34 cellular contexts compared by ENCODE assay signal in the genomic region with DNA sequence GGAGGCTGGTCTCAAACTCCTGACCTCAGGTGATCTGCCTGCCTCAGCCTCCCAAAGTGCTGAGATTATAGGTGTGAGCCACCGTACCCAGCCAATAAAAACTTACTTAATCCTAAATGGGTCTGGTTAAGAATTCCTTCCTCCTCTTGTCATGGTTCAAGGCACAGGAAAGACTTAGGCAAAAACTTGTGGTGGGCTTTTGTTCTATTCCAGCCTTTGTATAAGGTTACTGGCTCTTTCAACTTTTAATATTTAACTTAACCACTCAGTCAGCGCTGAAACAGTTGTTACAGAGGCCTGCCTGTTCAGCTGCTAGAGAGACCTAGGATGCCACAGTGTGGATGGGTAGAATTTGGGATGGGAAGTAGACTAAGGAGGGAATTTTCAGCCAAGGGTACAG.
"Had no signal": no experiment of that assay in that cellular context is flagged by ENCODE, and none has a peak within 500 bp of the region (broad histone marks: within the 10 kb centered on the region; RNA-seq: fewer than 3 reads in every experiment).

No MANE protein-coding gene starts in this region.

- H3K4me3 Mint-ChIP-seq: activated CD4-positive, alpha-beta T cell treated with anti-CD3 and anti-CD28 coated beads, Interleukin-2, amount 10 ng/mL, durations not matched to agents 24 days and 14 days; activated CD8-positive, alpha-beta T cell treated with anti-CD3 and anti-CD28 coated beads for 36 hours; activated naive CD4-positive, alpha-beta T cell treated with anti-CD3 and anti-CD28 coated beads for 36 hours; activated naive CD8-positive, alpha-beta T cell treated with anti-CD3 and anti-CD28 coated beads for 36 hours; activated T-cell treated with anti-CD3 and anti-CD28 coated beads, Interleukin-2, amount 50 U/mL, for 4 hours; activated T-helper 1 cell treated with anti-CD3 and anti-CD28 coated beads, Interleukin-12 subunit alpha, Interleukin-12 subunit beta, Interleukin-2, Interleukin-4 antibody, amounts not matched to agents 30 ng/mL and 10 ng/mL and 1 ng/mL, durations not matched to agents 14 hours and 24 hours and 36 hours; T-cell had no signal

- H3K9me3 ChIP-seq: Peyer's patch had no signal

- H3K9ac ChIP-seq: KMS-11 had no signal

- DNase-seq: activated CD4-positive, alpha-beta T cell treated with anti-CD3 and anti-CD28 coated beads for 1 hour; activated CD4-positive, alpha-beta T cell treated with anti-CD3 and anti-CD28 coated beads, Interleukin-2, amount 10 ng/mL, durations not matched to agents 24 days and 14 days; activated CD4-positive, alpha-beta T cell treated with anti-CD3 and anti-CD28 coated beads, Interleukin-2, amount 50 U/mL, for 4 hours; activated CD4-positive, CD25-positive, alpha-beta regulatory T cell; activated CD8-positive, alpha-beta T cell treated with anti-CD3 and anti-CD28 coated beads for 36 hours; activated gamma-delta T cell treated with Interleukin-2 at 50 U/mL for 16 hours; activated naive CD4-positive, alpha-beta T cell treated with anti-CD3 and anti-CD28 coated beads for 36 hours; activated naive CD8-positive, alpha-beta T cell treated with anti-CD3 and anti-CD28 coated beads for 36 hours; activated T-cell treated with anti-CD3 and anti-CD28 coated beads, Interleukin-2, amount 50 U/mL, for 4 hours; amniotic stem cell; aorta; brain microvascular endothelial cell; central memory CD4-positive, alpha-beta T cell; MM.1S; MV-4-11; NCI-H1092; NCI-H1436 treated with DMSO at 0.1 percent for 48 hours; NCI-H1694 treated with DMSO at 0.1 percent for 48 hours; NCI-H2029; NCI-H345; NCI-H524 treated with DMSO at 0.1 percent for 48 hours; NK-92 treated with Interleukin-12 subunit alpha and Interleukin-12 subunit beta, amount 100 ng/mL, for 24 hours; PC-3; Peyer's patch; SIG-M5; T-cell; T-helper 2 cell; T-helper 9 cell; WERI-Rb-1 had no signal

- H3K9me3 Mint-ChIP-seq: activated CD4-positive, alpha-beta T cell treated with anti-CD3 and anti-CD28 coated beads, Interleukin-2, amount 10 ng/mL, durations not matched to agents 24 days and 14 days had no signal

- H3K4me1 Mint-ChIP-seq: activated naive CD8-positive, alpha-beta T cell treated with anti-CD3 and anti-CD28 coated beads for 36 hours had no signal

- H3K27ac Mint-ChIP-seq: activated CD8-positive, alpha-beta T cell treated with anti-CD3 and anti-CD28 coated beads for 36 hours; activated naive CD4-positive, alpha-beta T cell treated with anti-CD3 and anti-CD28 coated beads for 36 hours; activated naive CD8-positive, alpha-beta T cell treated with anti-CD3 and anti-CD28 coated beads for 36 hours; activated T-helper 1 cell treated with anti-CD3 and anti-CD28 coated beads, Interleukin-12 subunit alpha, Interleukin-12 subunit beta, Interleukin-2, Interleukin-4 antibody, amounts not matched to agents 30 ng/mL and 10 ng/mL and 1 ng/mL, durations not matched to agents 14 hours and 24 hours and 36 hours had no signal

- H3K36me3 ChIP-seq: brain microvascular endothelial cell, WERI-Rb-1 had no signal

- H3K4me1 ChIP-seq: Peyer's patch had no signal

- H3K27me3 ChIP-seq: brain microvascular endothelial cell, Peyer's patch had no signal

- ATAC-seq: activated CD8-positive, alpha-beta T cell treated with anti-CD3 and anti-CD28 coated beads for 36 hours; activated T-cell treated with anti-CD3 and anti-CD28 coated beads, Interleukin-2, amount 50 U/mL, for 4 hours; PC-3; Right ventricle myocardium inferior; SK-N-SH treated with all-trans-retinoic acid at 6 μM for 48 hours; T-cell had no signal

- H3K27ac ChIP-seq: brain microvascular endothelial cell, KMS-11, Peyer's patch, RWPE1, WERI-Rb-1 had no signal

- H3K4me3 ChIP-seq: Peyer's patch had no signal

- H3K27me3 Mint-ChIP-seq: activated CD4-positive, alpha-beta T cell treated with anti-CD3 and anti-CD28 coated beads, Interleukin-2, amount 10 ng/mL, durations not matched to agents 24 days and 14 days; activated CD8-positive, alpha-beta T cell treated with anti-CD3 and anti-CD28 coated beads for 36 hours; activated naive CD8-positive, alpha-beta T cell treated with anti-CD3 and anti-CD28 coated beads for 36 hours; T-cell had no signal

- H3K4me2 ChIP-seq: KMS-11 had no signal
